Comparison of ENCODE assay signal across 8 cellular contexts in genomic region chr21:17819114-17819877, GRCh38.
DNase-seq lines count a peak whose midpoint lies in the region; ATAC-seq and TF ChIP-seq lines count a peak whose summit lies in the region.

Gene C21orf91 (minus strand): TSS chr21:17819356. CDS start chr21:17818318, 1,038 bp downstream.

- no peaks in the 10 kb centered on the region for H3K27me3 ChIP-seq in muscle layer of colon (ENCODE audit: control insufficient read depth in 1 of 2, insufficient read depth in 2 of 2, low read length in 2 of 2)

- H3K36me3 ChIP-seq in muscle layer of colon (ENCODE audit: insufficient read depth, low read length): peaks cover 5% of the 10 kb centered on the region

- peak; percentile 87 for ATAC-seq in GM21526 (IDR thresholded peaks at IDR 0.05; ENCODE audit: low FRiP score, unreplicated experiment)

- peak within 1 kb of the TSS; percentile 81 for H3K9ac ChIP-seq in muscle layer of colon (ENCODE audit: low read length)

- H3K4me3 ChIP-seq in muscle layer of colon (ENCODE audit: low read depth in 1 of 2, low read length in 2 of 2): peak within 1 kb of the TSS; percentile 67 to 91

- peak; percentile 79 for TF ChIP-seq POLR2A in erythroblast (IDR thresholded peaks at IDR 0.05; ENCODE audit: low read length)

- H3K9me3 ChIP-seq in muscle layer of colon (ENCODE audit: low read length): no peaks in the 10 kb centered on the region

- peak within 1 kb of the TSS; percentile 90 for H3K27ac ChIP-seq in muscle layer of colon (ENCODE audit: low read depth, low read length)

- peaks cover 11% of the 10 kb centered on the region for H3K4me1 ChIP-seq in muscle layer of colon (ENCODE audit: insufficient read depth, low read length)

- DNase-seq in DMS 273 treated with DMSO at 0.1 percent for 48 hours (lab: John Stamatoyannopoulos, UW) (peak; percentile 65), HuH-7 (ENCODE audit: low spot score) (peak; percentile 81), OCI-M2 (lab: John Stamatoyannopoulos, UW; ENCODE audit: unreplicated experiment) (peak; percentile 39), erythroblast (lab: John Stamatoyannopoulos, UW) (peak; percentile 88 to 90)
- peak; percentile 89 for DNase-seq in activated T-cell treated with anti-CD3 and anti-CD28 coated beads, Interleukin-2, amount 50 U/mL, for 1 hour
- DNase-seq in stimulated activated CD8-positive, alpha-beta memory T cell treated with anti-CD3 and anti-CD28 coated beads, Interleukin-7, amount 100 ng/mL, for 24 hours (ENCODE audit: low read depth): peak; percentile 72

Comparison
In these comparisons a context has a peak if more than half of its experiments do, and no peak if none do; other contexts are left out.
1. Peak in every context shown above with its lines: DNase-seq, ATAC-seq, H3K4me3 ChIP-seq and H3K27ac ChIP-seq.
2. DNase-seq: peak in every context shown above with its lines; median percentile 89 in activated T-cell treated with anti-CD3 and anti-CD28 coated beads, Interleukin-2, amount 50 U/mL, for 1 hour; 89 in erythroblast; 81 in HuH-7; 72 in stimulated activated CD8-positive, alpha-beta memory T cell treated with anti-CD3 and anti-CD28 coated beads, Interleukin-7, amount 100 ng/mL, for 24 hours; 65 in DMS 273 treated with DMSO at 0.1 percent for 48 hours; 39 in OCI-M2.